ENCODE assay signal across 13 cellular contexts in the genomic region with DNA sequence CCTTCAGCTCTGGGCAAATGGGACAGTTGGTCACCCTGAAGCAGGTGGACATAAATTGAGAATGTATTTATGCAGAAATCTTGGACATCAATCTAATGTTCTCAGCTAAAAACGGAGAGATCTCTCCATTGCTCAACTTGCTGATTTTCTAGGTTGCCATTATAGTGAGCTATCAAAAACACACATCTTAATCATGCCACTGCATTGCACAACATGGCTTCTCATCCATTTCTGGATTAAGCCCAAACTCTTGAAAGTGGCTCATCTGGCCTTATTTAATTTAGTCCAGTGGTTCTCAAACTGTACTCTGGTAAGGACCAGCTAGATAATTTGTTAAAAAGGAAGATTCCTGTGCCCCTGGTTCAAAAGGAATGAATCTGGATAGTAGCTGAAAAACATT.
DNase-seq lines count a peak whose midpoint lies in the region; ATAC-seq and TF ChIP-seq lines count a peak whose summit lies in the region.
"Had no signal": no experiment of that assay in that cellular context is flagged by ENCODE, and none has a peak within 500 bp of the region (broad histone marks: within the 10 kb centered on the region; RNA-seq: fewer than 3 reads in every experiment).

No MANE protein-coding gene starts in this region.

- H2AFZ ChIP-seq in ACC112 (ENCODE audit: low read length, unreplicated experiment) (peak overlapping the region; percentile 57), mesenchymal stem cell (ENCODE audit: low read depth, low read length) (no peak overlapping the region)

- no peak for TF ChIP-seq POLR2A in esophagus squamous epithelium (IDR thresholded peaks at IDR 0.05)

- ATAC-seq in GM18519 (IDR thresholded peaks at IDR 0.05; ENCODE audit: low FRiP score, unreplicated experiment), result no peak

- no peak overlapping the region for H3K9ac ChIP-seq in colonic mucosa (ENCODE audit: low read depth in 2 of 2, low read length in 2 of 2)
- H3K9ac ChIP-seq in mesenchymal stem cell (ENCODE audit: low read length), result peak overlapping the region; percentile 37

- no peak overlapping the region for H3K4me2 ChIP-seq in mesenchymal stem cell (ENCODE audit: low read length, poor library complexity, severe bottlenecking)

- H3K36me3 ChIP-seq in ACC112 (ENCODE audit: insufficient read depth, low read length), result no peaks in the 10 kb centered on the region
- H3K36me3 ChIP-seq in colonic mucosa, result no peaks in the 10 kb centered on the region
- H3K36me3 ChIP-seq in mesenchymal stem cell (ENCODE audit: control insufficient read depth in 1 of 2, insufficient read depth in 2 of 2, low read depth in 1 of 2, low read length in 2 of 2), result no peaks in the 10 kb centered on the region
- no peaks in the 10 kb centered on the region for H3K36me3 ChIP-seq in esophagus squamous epithelium
- H3K36me3 ChIP-seq: heart right ventricle had no signal

- H3K9me3 ChIP-seq in colonic mucosa (no peaks in the 10 kb centered on the region), mesenchymal stem cell (ENCODE audit: control insufficient read depth, low read length) (no peaks in the 10 kb centered on the region), esophagus squamous epithelium (no peaks in the 10 kb centered on the region)
- H3K9me3 ChIP-seq: heart right ventricle had no signal

- H2AK5ac ChIP-seq in mesenchymal stem cell (ENCODE audit: low read length, severe bottlenecking), result peak overlapping the region; percentile 55

- H3K27me3 ChIP-seq in ACC112 (ENCODE audit: insufficient read depth, low read length), result no peaks in the 10 kb centered on the region
- H3K27me3 ChIP-seq in HL-60 (ENCODE audit: insufficient read depth, poor library complexity, severe bottlenecking), result no peaks in the 10 kb centered on the region
- no peaks in the 10 kb centered on the region for H3K27me3 ChIP-seq in colonic mucosa
- no peaks in the 10 kb centered on the region for H3K27me3 ChIP-seq in mesenchymal stem cell (ENCODE audit: control insufficient read depth in 1 of 2, insufficient read depth in 1 of 2, low read length in 2 of 2)
- no peaks in the 10 kb centered on the region for H3K27me3 ChIP-seq in esophagus squamous epithelium
- H3K27me3 ChIP-seq: heart right ventricle had no signal

- peak in 1 of 2 experiments; percentile 27 for DNase-seq in HL-60 (ENCODE audit: low read depth in 1 of 2, low spot score in 1 of 2)
- DNase-seq in colonic mucosa, result no peak
- no peak for DNase-seq in mesenchymal stem cell
- no peak for DNase-seq in esophagus squamous epithelium (lab: John Stamatoyannopoulos, UW)
- DNase-seq in anterior cingulate cortex (lab: John Stamatoyannopoulos, UW), result no peak
- DNase-seq in D341Med (ENCODE audit: low spot score), result no peak
- DNase-seq: activated naive CD8-positive, alpha-beta T cell treated with anti-CD3 and anti-CD28 coated beads for 36 hours; heart right ventricle; NCI-H1694 treated with DMSO at 0.1 percent for 48 hours; NCI-H526 treated with DMSO at 0.1 percent for 48 hours; SHP77 had no signal

- H2BK15ac ChIP-seq in mesenchymal stem cell (ENCODE audit: low read depth, poor library complexity, severe bottlenecking), result no peak overlapping the region

- 100% methylated on average over 1 of the region's 1 CpG for WGBS in mesenchymal stem cell
- 55 to 56% methylated on average over 1 of the region's 1 CpG for WGBS in esophagus squamous epithelium, 2 donors

- H3K4ac ChIP-seq in mesenchymal stem cell (ENCODE audit: low read depth in 1 of 2, low read length in 2 of 2), result no peak overlapping the region

- H3K4me3 ChIP-seq in ACC112 (ENCODE audit: low read depth, low read length) (no peak overlapping the region), HL-60 (replicated peaks; ENCODE audit: insufficient read depth, low read length) (no peak overlapping the region), colonic mucosa (no peak overlapping the region), mesenchymal stem cell (ENCODE audit: insufficient read depth in 1 of 2, low read depth in 1 of 2, low read length in 2 of 2) (no peak overlapping the region), esophagus squamous epithelium (no peak overlapping the region)
- H3K4me3 ChIP-seq: heart right ventricle had no signal

- intact Hi-C loops in colonic mucosa (cut with DNase I) (loop anchor here (5.0 kb wide), 1 partner anchor 42 kb away; no protein-coding TSS in a partner anchor), esophagus squamous epithelium (cut with DNase I) (no loop called here)

- TF ChIP-seq CTCF in HL-60 (IDR thresholded peaks at IDR 0.05; ENCODE audit: insufficient read depth, low read length) (no peak), colonic mucosa (IDR thresholded peaks at IDR 0.05) (no peak), esophagus squamous epithelium (IDR thresholded peaks at IDR 0.05) (no peak)

- no peak overlapping the region for H3K18ac ChIP-seq in mesenchymal stem cell (ENCODE audit: low read depth in 1 of 2, low read length in 2 of 2)

- no peak overlapping the region for H2BK5ac ChIP-seq in mesenchymal stem cell (ENCODE audit: low read depth, low read length, poor library complexity, severe bottlenecking)

- no peak overlapping the region for H3K14ac ChIP-seq in mesenchymal stem cell (ENCODE audit: low read length in 2 of 2)

- no peak overlapping the region for H3K23ac ChIP-seq in mesenchymal stem cell (ENCODE audit: low read length in 2 of 2)

- H2BK12ac ChIP-seq in mesenchymal stem cell (ENCODE audit: low read length in 2 of 2), result no peak overlapping the region

- H3K79me1 ChIP-seq in mesenchymal stem cell (replicated peaks; ENCODE audit: low read length, poor library complexity, severe bottlenecking), result no peaks in the 10 kb centered on the region

- peak overlapping the region; percentile 43 for H3K27ac ChIP-seq in ACC112 (ENCODE audit: low read depth, low read length)
- H3K27ac ChIP-seq in HL-60 (replicated peaks), result peak overlapping the region; percentile 24; the same call in 1 of the 2 replicates
- peak overlapping the region; percentile 45 for H3K27ac ChIP-seq in colonic mucosa
- H3K27ac ChIP-seq in mesenchymal stem cell (ENCODE audit: low read length, poor library complexity, severe bottlenecking), result no peak overlapping the region
- peak overlapping the region in 1 of 4 donors; percentile 43 for H3K27ac ChIP-seq in esophagus squamous epithelium
- H3K27ac ChIP-seq: heart right ventricle had no signal

- no peak overlapping the region for H4K91ac ChIP-seq in mesenchymal stem cell (ENCODE audit: low read length)

- H3K79me2 ChIP-seq in ACC112 (ENCODE audit: control insufficient read depth, insufficient read depth, low read length, unreplicated experiment), result no peaks in the 10 kb centered on the region

- no peak overlapping the region for H2BK120ac ChIP-seq in mesenchymal stem cell (ENCODE audit: low read depth, low read length)

- H3K4me1 ChIP-seq in ACC112 (ENCODE audit: control insufficient read depth, insufficient read depth, low read length, unreplicated experiment), result peaks cover 13% of the 10 kb centered on the region
- peaks cover 3% of the 10 kb centered on the region for H3K4me1 ChIP-seq in colonic mucosa
- H3K4me1 ChIP-seq in mesenchymal stem cell (ENCODE audit: control insufficient read depth, insufficient read depth, low read depth, low read length), result peaks cover 1% of the 10 kb centered on the region
- peaks cover 0 to 12% (median 0%) of the 10 kb centered on the region in 3 donors for H3K4me1 ChIP-seq in esophagus squamous epithelium

- no peak overlapping the region for H4K8ac ChIP-seq in mesenchymal stem cell (ENCODE audit: low read length)
